28 cellular contexts compared by ENCODE assay signal in genomic region chr21:26761174-26761915, GRCh38.
"Had no signal": no experiment of that assay in that cellular context is flagged by ENCODE, and none has a peak within 500 bp of the region (broad histone marks: within the 10 kb centered on the region; RNA-seq: fewer than 3 reads in every experiment).

No MANE protein-coding gene starts in this region.

- H3K4me1 Mint-ChIP-seq: activated B cell treated with CpG ODN at 0.5 μM for 24 hours; activated CD4-positive, alpha-beta T cell treated with anti-CD3 and anti-CD28 coated beads, Interleukin-2, amount 10 ng/mL, durations not matched to agents 24 days and 14 days; activated T-helper 17 cell treated with anti-CD3 and anti-CD28 coated beads, Interleukin-2, amount 50 U/mL, for 72 hours; T-helper 17 cell had no signal

- H3K36me3 Mint-ChIP-seq: activated CD4-positive, alpha-beta memory T cell treated with anti-CD3 and anti-CD28 coated beads for 36 hours; activated naive CD8-positive, alpha-beta T cell had no signal

- ATAC-seq: activated T-helper 17 cell treated with anti-CD3 and anti-CD28 coated beads, Interleukin-2, amount 50 U/mL, for 72 hours; T-helper 17 cell had no signal

- H3K4me3 Mint-ChIP-seq: activated B cell treated with CpG ODN at 0.5 μM for 24 hours; activated CD4-positive, alpha-beta memory T cell treated with anti-CD3 and anti-CD28 coated beads for 36 hours; activated CD4-positive, alpha-beta T cell treated with anti-CD3 and anti-CD28 coated beads, Interleukin-2, amount 10 ng/mL, durations not matched to agents 24 days and 14 days; activated naive CD4-positive, alpha-beta T cell treated with anti-CD3 and anti-CD28 coated beads for 36 hours; activated naive CD8-positive, alpha-beta T cell; activated T-helper 17 cell treated with anti-CD3 and anti-CD28 coated beads, Interleukin-2, amount 50 U/mL, for 72 hours; T-helper 17 cell had no signal

- H3K9me3 Mint-ChIP-seq: activated B cell treated with CpG ODN at 0.5 μM for 24 hours; activated CD4-positive, alpha-beta memory T cell treated with anti-CD3 and anti-CD28 coated beads for 36 hours; activated CD4-positive, alpha-beta T cell treated with anti-CD3 and anti-CD28 coated beads, Interleukin-2, amount 10 ng/mL, durations not matched to agents 24 days and 14 days; activated naive CD4-positive, alpha-beta T cell treated with anti-CD3 and anti-CD28 coated beads for 36 hours; activated T-helper 17 cell treated with anti-CD3 and anti-CD28 coated beads, Interleukin-2, amount 50 U/mL, for 72 hours had no signal

- DNase-seq: activated B cell treated with CpG ODN at 0.5 μM for 24 hours; activated CD4-positive, alpha-beta memory T cell treated with anti-CD3 and anti-CD28 coated beads for 36 hours; activated CD4-positive, alpha-beta T cell treated with anti-CD3 and anti-CD28 coated beads for 1 hour; activated CD4-positive, alpha-beta T cell treated with anti-CD3 and anti-CD28 coated beads, Interleukin-2, amount 10 ng/mL, durations not matched to agents 24 days and 14 days; activated CD8-positive, alpha-beta memory T cell treated with anti-CD3 and anti-CD28 coated beads for 24 hours; activated gamma-delta T cell; activated naive CD4-positive, alpha-beta T cell treated with anti-CD3 and anti-CD28 coated beads for 36 hours; activated T-cell treated with anti-CD3 and anti-CD28 coated beads, Interleukin-2, amount 50 U/mL, for 48 hours; amygdala; brain microvascular endothelial cell; Kasumi-1; NCI-H1048; NCI-H146; NCI-H187 treated with DMSO at 0.1 percent for 48 hours; NCI-H2081 treated with DMSO at 0.1 percent for 48 hours; NCI-H2171; NCI-H345; NCI-H510A; NCI-H526 treated with DMSO at 0.1 percent for 48 hours; NCI-H82; NK-92 treated with Interleukin-12 subunit alpha and Interleukin-12 subunit beta, amount 100 ng/mL, for 24 hours; OCI-M1; Peyer's patch; SHP77; T-helper 17 cell; T1000 had no signal

- H3K27me3 Mint-ChIP-seq: activated B cell treated with CpG ODN at 0.5 μM for 24 hours; activated CD4-positive, alpha-beta T cell treated with anti-CD3 and anti-CD28 coated beads, Interleukin-2, amount 10 ng/mL, durations not matched to agents 24 days and 14 days; activated naive CD8-positive, alpha-beta T cell had no signal
